In genomic region chr5:176542135-176542595, GRCh38 we compare ENCODE assay signal across 9 cellular contexts. TPM values are rescaled to one million over a fixed set of nuclear protein-coding genes. Genes with fewer than 3 reads are reported as not detected.
DNase-seq lines count a peak whose midpoint lies in the region; ATAC-seq and TF ChIP-seq lines count a peak whose summit lies in the region.
"Had no signal": no experiment of that assay in that cellular context is flagged by ENCODE, and none has a peak within 500 bp of the region (broad histone marks: within the 10 kb centered on the region; RNA-seq: fewer than 3 reads in every experiment).

No MANE protein-coding gene starts in this region.

- no peak for TF ChIP-seq EP300 in suprapubic skin (IDR thresholded peaks at IDR 0.05)

- ATAC-seq in T-cell (replicated peaks in 1 of 4) (peak in 2 of 4 experiments; percentile 4 to 8), HG02840 (IDR thresholded peaks at IDR 0.05; ENCODE audit: low FRiP score, unreplicated experiment) (no peak)

- no peaks in the 10 kb centered on the region for H3K36me3 Mint-ChIP-seq in T-cell

- H3K79me1 ChIP-seq in mesenchymal stem cell (replicated peaks; ENCODE audit: low read length, poor library complexity, severe bottlenecking), result peaks cover 6% of the 10 kb centered on the region

- no peaks in the 10 kb centered on the region for H3K9me3 Mint-ChIP-seq in T-cell

- peak overlapping the region; percentile 77 for H3K9ac ChIP-seq in mesenchymal stem cell (ENCODE audit: low read length)

- peak overlapping the region; percentile 59 for H2AFZ ChIP-seq in mesenchymal stem cell (ENCODE audit: low read depth, low read length)

- H3K27ac ChIP-seq in breast epithelium, result peak overlapping the region; percentile 68 to 78
- H3K27ac ChIP-seq in mesenchymal stem cell (ENCODE audit: low read length, poor library complexity, severe bottlenecking), result no peak overlapping the region
- H3K27ac ChIP-seq in suprapubic skin, result peak overlapping the region; percentile 81

- no peak overlapping the region for H2BK5ac ChIP-seq in mesenchymal stem cell (ENCODE audit: low read depth, low read length, poor library complexity, severe bottlenecking)

- peak overlapping the region; percentile 92 for H4K91ac ChIP-seq in mesenchymal stem cell (ENCODE audit: low read length)

- TF ChIP-seq CTCF in GM10266 (IDR thresholded peaks at IDR 0.05; ENCODE audit: control insufficient read depth, insufficient read depth, low read depth, missing control alignments), result no peak
- no peak for TF ChIP-seq CTCF in breast epithelium (IDR thresholded peaks at IDR 0.05)
- TF ChIP-seq CTCF in suprapubic skin (IDR thresholded peaks at IDR 0.05), result no peak

- peak overlapping the region in 1 of 2 experiments; percentile 34 for H3K23ac ChIP-seq in mesenchymal stem cell (ENCODE audit: low read length in 2 of 2)

- H3K4me1 ChIP-seq in breast epithelium (peaks cover 3 to 6% of the 10 kb centered on the region in 2 donors), mesenchymal stem cell (ENCODE audit: control insufficient read depth, insufficient read depth, low read depth, low read length) (peaks cover 28% of the 10 kb centered on the region), suprapubic skin (peaks cover 46% of the 10 kb centered on the region)

- H3K27me3 Mint-ChIP-seq in T-cell, result no peaks in the 10 kb centered on the region

- peak overlapping the region; percentile 56 for H2BK15ac ChIP-seq in mesenchymal stem cell (ENCODE audit: low read depth, poor library complexity, severe bottlenecking)

- H3K4me2 ChIP-seq in mesenchymal stem cell (ENCODE audit: low read length, poor library complexity, severe bottlenecking), result peak overlapping the region; percentile 96

- POLR2A ChIA-PET in T-cell (lab: Charles Lee), result no interaction called here

- no peaks in the 10 kb centered on the region for H3K27me3 ChIP-seq in breast epithelium
- no peaks in the 10 kb centered on the region for H3K27me3 ChIP-seq in mesenchymal stem cell (ENCODE audit: control insufficient read depth in 1 of 2, insufficient read depth in 1 of 2, low read length in 2 of 2)
- H3K27me3 ChIP-seq in suprapubic skin, result no peaks in the 10 kb centered on the region

- 38% methylated on average over 15 of the region's 16 CpGs for WGBS in mesenchymal stem cell
- WGBS in suprapubic skin, result 57% methylated on average over 4 of the region's 16 CpGs

- CTCF ChIA-PET in T-cell (lab: Charles Lee), result interaction anchor here in 1 of 2 donors (0.6 to 0.7 kb wide), 3 partner anchors 94 to 127 kb away, joined by 3 read pairs; partner anchors contain the start of gene FAF2

- H4K8ac ChIP-seq in mesenchymal stem cell (ENCODE audit: low read length), result peak overlapping the region; percentile 92

- H3K9me3 ChIP-seq in breast epithelium (no peaks in the 10 kb centered on the region), mesenchymal stem cell (ENCODE audit: control insufficient read depth, low read length) (no peaks in the 10 kb centered on the region), suprapubic skin (no peaks in the 10 kb centered on the region)

- H3K4me1 Mint-ChIP-seq in T-cell, result peaks cover 67 to 72% (median 69%) of the 10 kb centered on the region in 3 donors

- H3K18ac ChIP-seq in mesenchymal stem cell (ENCODE audit: low read depth in 1 of 2, low read length in 2 of 2), result peak overlapping the region; percentile 63 to 71

- H2AK5ac ChIP-seq in mesenchymal stem cell (ENCODE audit: low read length, severe bottlenecking), result no peak overlapping the region

- peak overlapping the region; percentile 83 to 87 for H3K4ac ChIP-seq in mesenchymal stem cell (ENCODE audit: low read depth in 1 of 2, low read length in 2 of 2)

- peak overlapping the region; percentile 85 to 91 (median 90) for H3K4me3 Mint-ChIP-seq in T-cell

- peak overlapping the region; percentile 4 to 81 for H2BK12ac ChIP-seq in mesenchymal stem cell (ENCODE audit: low read length in 2 of 2)

- no peak overlapping the region for H3K14ac ChIP-seq in mesenchymal stem cell (ENCODE audit: low read length in 2 of 2)

- H3K4me3 ChIP-seq in breast epithelium, result peak overlapping the region; percentile 61 to 83 (median 69)
- H3K4me3 ChIP-seq in mesenchymal stem cell (ENCODE audit: insufficient read depth in 1 of 2, low read depth in 1 of 2, low read length in 2 of 2), result peak overlapping the region; percentile 65 to 86
- H3K4me3 ChIP-seq in suprapubic skin, result peak overlapping the region; percentile 67

- H3K27ac Mint-ChIP-seq in T-cell, result peak overlapping the region; percentile 99 to 100

- H2BK120ac ChIP-seq in mesenchymal stem cell (ENCODE audit: low read depth, low read length), result no peak overlapping the region

- DNase-seq in GM10266 (ENCODE audit: extremely low spot score) (peak; percentile 60), T-cell (peak in 23 of 34 experiments; percentile 35 to 71 (median 57)), breast epithelium (ENCODE audit: low spot score in 2 of 2) (no peak), mesenchymal stem cell (no peak), suprapubic skin (ENCODE audit: low spot score in 2 of 2) (no peak), inferior parietal cortex (ENCODE audit: extremely low spot score) (no peak), HuH-7 (ENCODE audit: low spot score) (no peak)

- no peaks in the 10 kb centered on the region for H3K36me3 ChIP-seq in breast epithelium
- no peaks in the 10 kb centered on the region for H3K36me3 ChIP-seq in mesenchymal stem cell (ENCODE audit: control insufficient read depth in 1 of 2, insufficient read depth in 2 of 2, low read depth in 1 of 2, low read length in 2 of 2)
- no peaks in the 10 kb centered on the region for H3K36me3 ChIP-seq in suprapubic skin

- TF ChIP-seq POLR2A in breast epithelium (IDR thresholded peaks at IDR 0.05) (no peak), suprapubic skin (IDR thresholded peaks at IDR 0.05) (no peak)

- intact Hi-C loops in breast epithelium (cut with DNase I; ENCODE audit: low total_unique reads), result no loop called here

RNA-seq across cellular contexts. Expression of gene RNF44, which starts 5.0 kb away (rescaled TPM):
- total RNA-seq in T-cell, result 100 to 1,000 TPM; 250 to 319 (median 294) TPM
- total RNA-seq in breast epithelium, result 10 to 100 TPM in 2 of 3 donors, 1 to 10 TPM in 1; 6.9 to 17.1 (median 15.4) TPM
- polyA plus RNA-seq in mesenchymal stem cell (2013, experiment 1 of 2), result 19.2 TPM
- polyA plus RNA-seq in mesenchymal stem cell (2013, experiment 2 of 2), result 17.6 TPM
- total RNA-seq in suprapubic skin, result 10 to 100 TPM; 36.9 to 65.9 (median 46.3) TPM

RNA-seq across cellular contexts. Expression of gene CDHR2, which starts 7.0 kb away (rescaled TPM):
- total RNA-seq in T-cell (1 to 10 TPM; 1.6 to 3.1 (median 2.8) TPM), breast epithelium (1 to 10 TPM in 1 of 3 donors, not detected in 2; 2.3 TPM), suprapubic skin (under 1 TPM in 2 of 4 donors, not detected in 2; 0.10 to 0.23 TPM)
- polyA plus RNA-seq in mesenchymal stem cell (2013, experiment 1 of 2), result 0.01 TPM
- polyA plus RNA-seq in mesenchymal stem cell (2013, experiment 2 of 2), result not detected
- total RNA-seq: LHCN-M2 had no signal

Comparison
In these comparisons a context has a peak if more than half of its experiments do, and no peak if none do; other contexts are left out.
1. DNase-seq: peak in GM10266 (single experiment) and T-cell (23 of 34); none in breast epithelium (0 of 2), mesenchymal stem cell (single experiment), suprapubic skin (0 of 2), inferior parietal cortex (single experiment) and HuH-7 (single experiment).
2. Peak in every context shown above with its lines, with median percentiles within 50 percentile points of each other: H3K4me3 ChIP-seq.